8 cellular contexts compared by ENCODE assay signal in genomic region chr19:19662866-19663291, GRCh38. TPM values are rescaled to one million over a fixed set of nuclear protein-coding genes. Genes with fewer than 3 reads are reported as not detected.
DNase-seq lines count a peak whose midpoint lies in the region; ATAC-seq and TF ChIP-seq lines count a peak whose summit lies in the region.

No MANE protein-coding gene starts in this region.

- ATAC-seq in left lung (no peak), GM21529 (IDR thresholded peaks at IDR 0.05; ENCODE audit: unreplicated experiment) (no peak)

- H3K36me3 ChIP-seq in HUES64 (ENCODE audit: insufficient read depth, low read length) (peaks cover 30% of the 10 kb centered on the region), left lung (peaks cover 0 to 21% of the 10 kb centered on the region in 2 donors)

- peak overlapping the region; percentile 95 for H3K4me3 Mint-ChIP-seq in type B pancreatic cell

- no peak for TF ChIP-seq CTCF in left lung (IDR thresholded peaks at IDR 0.05)
- TF ChIP-seq CTCF in type B pancreatic cell (conservative IDR thresholded peaks at IDR 0.05), result no peak

- H3K27ac ChIP-seq in HUES64 (ENCODE audit: low read depth, low read length), result peak overlapping the region; percentile 78
- peak overlapping the region; percentile 92 for H3K27ac ChIP-seq in adipose tissue (ENCODE audit: low read depth, low read length)
- H3K27ac ChIP-seq in left lung, result peak overlapping the region; percentile 88 to 97

- H3K9me3 ChIP-seq in HUES64 (ENCODE audit: insufficient read depth, low read depth, low read length), result no peaks in the 10 kb centered on the region
- no peaks in the 10 kb centered on the region for H3K9me3 ChIP-seq in left lung

- intact Hi-C loops in left lung (cut with DNase I), result no loop called here

- DNase-seq in GM03348 (ENCODE audit: low spot score), result peak; percentile 1
- no peak for DNase-seq in left lung
- no peak for DNase-seq in type B pancreatic cell (ENCODE audit: extremely low spot score, unreplicated experiment)
- no peak for DNase-seq in central memory CD4-positive, alpha-beta T cell
- DNase-seq in NCI-H446 treated with DMSO at 0.1 percent for 48 hours (lab: John Stamatoyannopoulos, UW), result no peak

- H3K9me3 Mint-ChIP-seq in type B pancreatic cell, result no peaks in the 10 kb centered on the region

- peak overlapping the region; percentile 87 for H3K9ac ChIP-seq in HUES64 (ENCODE audit: low read depth, low read length)

- H3K27me3 ChIP-seq in HUES64 (ENCODE audit: insufficient read depth, low read length) (no peaks in the 10 kb centered on the region), left lung (no peaks in the 10 kb centered on the region)

- H3K4me1 Mint-ChIP-seq in type B pancreatic cell (ENCODE audit: unreplicated experiment), result peaks cover 18% of the 10 kb centered on the region

- peak overlapping the region; percentile 87 for H3K27ac Mint-ChIP-seq in type B pancreatic cell

- no peaks in the 10 kb centered on the region for H3K27me3 Mint-ChIP-seq in type B pancreatic cell

- peaks cover 9% of the 10 kb centered on the region; the same call in 1 of the 2 replicates for H3K4me1 ChIP-seq in HUES64 (ENCODE audit: insufficient read depth, low read length)
- peaks cover 12 to 36% of the 10 kb centered on the region in 2 donors for H3K4me1 ChIP-seq in left lung

- WGBS in HUES64, result 8% methylated on average over 21 of the region's 21 CpGs
- WGBS in adipose tissue, 3 donors, result 3 to 8% (median 6%) methylated on average over 21 of the region's 21 CpGs

- H3K4me3 ChIP-seq in HUES64 (ENCODE audit: low read length) (peak overlapping the region; percentile 83), left lung (peak overlapping the region; percentile 95 to 96)

- H3K36me3 Mint-ChIP-seq in type B pancreatic cell, result peaks cover 3% of the 10 kb centered on the region

RNA-seq across cellular contexts. Expression of gene ATP13A1, which starts 0.6 kb away (rescaled TPM):
- polyA plus RNA-seq in HUES64 (2013, experiment 1 of 2), result 33.5 TPM
- polyA plus RNA-seq in HUES64 (2013, experiment 2 of 2), result 27.5 TPM
- 10 to 100 TPM; 14.5 to 30.3 (median 24.5) TPM for polyA plus RNA-seq in adipose tissue
- total RNA-seq in left lung (10 to 100 TPM; 51.2 to 74.8 TPM), type B pancreatic cell (ENCODE audit: low replicate concordance) (80.8 and 85.7 TPM in 2 replicates)

RNA-seq across cellular contexts. Expression of gene ZNF101, which starts 5.8 kb away (rescaled TPM):
- polyA plus RNA-seq in HUES64 (2013, experiment 1 of 2), result 24.6 TPM
- 20.5 TPM for polyA plus RNA-seq in HUES64 (2013, experiment 2 of 2)
- 1 to 10 TPM; 2.9 to 5.1 (median 3.1) TPM for polyA plus RNA-seq in adipose tissue
- total RNA-seq in left lung, result 10 to 100 TPM in 1 of 2 donors, 1 to 10 TPM in 1; 9.7 to 13.6 TPM
- total RNA-seq in type B pancreatic cell (ENCODE audit: low replicate concordance), result 10.6 and 11.2 TPM in 2 replicates

RNA-seq across cellular contexts. Expression of gene GMIP, which starts 19.4 kb away (rescaled TPM):
- polyA plus RNA-seq in HUES64 (2013, experiment 1 of 2), result 8.1 TPM
- 10.3 TPM for polyA plus RNA-seq in HUES64 (2013, experiment 2 of 2)
- 10 to 100 TPM in 1 of 3 donors, 1 to 10 TPM in 2; 4.9 to 10.7 (median 6.6) TPM for polyA plus RNA-seq in adipose tissue
- total RNA-seq in left lung (10 to 100 TPM; 21.5 to 57.2 TPM), type B pancreatic cell (ENCODE audit: low replicate concordance) (15.3 and 15.9 TPM in 2 replicates)

RNA-seq across cellular contexts. Expression of gene LPAR2, which starts 34.9 kb away (rescaled TPM):
- polyA plus RNA-seq in HUES64 (2013, experiment 1 of 2), result 44.0 TPM
- 40.5 TPM for polyA plus RNA-seq in HUES64 (2013, experiment 2 of 2)
- polyA plus RNA-seq in adipose tissue, result 10 to 100 TPM in 2 of 3 donors, 1 to 10 TPM in 1; 3.0 to 18.4 (median 12.6) TPM
- 10 to 100 TPM; 16.1 to 36.2 TPM for total RNA-seq in left lung
- 25.7 and 56.5 TPM in 2 replicates for total RNA-seq in type B pancreatic cell (ENCODE audit: low replicate concordance)

RNA-seq across cellular contexts. Expression of gene PBX4, which starts 44.4 kb away (rescaled TPM):
- 2.3 TPM for polyA plus RNA-seq in HUES64 (2013, experiment 1 of 2)
- polyA plus RNA-seq in HUES64 (2013, experiment 2 of 2), result 2.0 TPM
- polyA plus RNA-seq in adipose tissue, result 1 to 10 TPM in 1 of 3 donors, under 1 TPM in 2; 0.34 to 1.6 (median 0.86) TPM
- total RNA-seq in left lung (1 to 10 TPM; 1.8 to 3.4 TPM), type B pancreatic cell (ENCODE audit: low replicate concordance) (2.1 and 10.9 TPM in 2 replicates)
